ENCODE assay signal across 13 cellular contexts in genomic region chr22:36319595-36320497, GRCh38.
DNase-seq lines count a peak whose midpoint lies in the region; ATAC-seq and TF ChIP-seq lines count a peak whose summit lies in the region.
"Had no signal": no experiment of that assay in that cellular context is flagged by ENCODE, and none has a peak within 500 bp of the region (broad histone marks: within the 10 kb centered on the region; RNA-seq: fewer than 3 reads in every experiment).

No MANE protein-coding gene starts in this region.

- no peak overlapping the region for H3K4me3 ChIP-seq in spleen

- CTCF ChIA-PET in activated CD8-positive, alpha-beta T cell treated with anti-CD3 and anti-CD28 coated beads, Interleukin-2, amount 10 ng/mL, durations not matched to agents 7 days and 5 days (lab: Charles Lee) = interaction anchor here (1.6 to 2.5 kb wide), 2 partner anchors 18 to 19 kb away, joined by 6 to 8 read pairs; no protein-coding TSS in a partner anchor

- peak overlapping the region; percentile 66 to 97 (median 92) for H3K27ac ChIP-seq in spleen

- intact Hi-C loops in spleen (cut with DNase I; ENCODE audit: low total_unique reads) = no loop called here

- H3K36me3 Mint-ChIP-seq in T-helper 1 cell treated with Interleukin-12 subunit alpha and Interleukin-12 subunit beta and Interleukin-4 antibody, amounts not matched to agents 30 μg/mL and 1 μg/mL, for 36 hours (ENCODE audit: low read depth) = peaks cover 55% of the 10 kb centered on the region
- H3K36me3 Mint-ChIP-seq in activated CD8-positive, alpha-beta T cell treated with anti-CD3 and anti-CD28 coated beads, Interleukin-2, amount 10 ng/mL, durations not matched to agents 7 days and 5 days (ENCODE audit: low read depth) = peaks cover 76% of the 10 kb centered on the region
- no peaks in the 10 kb centered on the region for H3K36me3 Mint-ChIP-seq in glutamatergic neuron (ENCODE audit: unreplicated experiment)

- no peaks in the 10 kb centered on the region for H3K9me3 Mint-ChIP-seq in T-helper 1 cell treated with Interleukin-12 subunit alpha and Interleukin-12 subunit beta and Interleukin-4 antibody, amounts not matched to agents 30 μg/mL and 1 μg/mL, for 36 hours
- H3K9me3 Mint-ChIP-seq in activated CD8-positive, alpha-beta T cell treated with anti-CD3 and anti-CD28 coated beads, Interleukin-2, amount 10 ng/mL, durations not matched to agents 7 days and 5 days (ENCODE audit: insufficient read depth) = no peaks in the 10 kb centered on the region
- H3K9me3 Mint-ChIP-seq in glutamatergic neuron (ENCODE audit: unreplicated experiment) = peaks cover 4% of the 10 kb centered on the region

- H3K27me3 Mint-ChIP-seq in T-helper 1 cell treated with Interleukin-12 subunit alpha and Interleukin-12 subunit beta and Interleukin-4 antibody, amounts not matched to agents 30 μg/mL and 1 μg/mL, for 36 hours (ENCODE audit: low read depth) = no peaks in the 10 kb centered on the region
- no peaks in the 10 kb centered on the region for H3K27me3 Mint-ChIP-seq in activated CD8-positive, alpha-beta T cell treated with anti-CD3 and anti-CD28 coated beads, Interleukin-2, amount 10 ng/mL, durations not matched to agents 7 days and 5 days (ENCODE audit: low read depth)
- peaks cover under 1% of the 10 kb centered on the region for H3K27me3 Mint-ChIP-seq in glutamatergic neuron (ENCODE audit: unreplicated experiment)

- H3K36me3 ChIP-seq in spleen = peaks cover 8 to 100% (median 97%) of the 10 kb centered on the region in 6 donors

- peak overlapping the region; percentile 52 for H3K27ac Mint-ChIP-seq in T-helper 1 cell treated with Interleukin-12 subunit alpha and Interleukin-12 subunit beta and Interleukin-4 antibody, amounts not matched to agents 30 μg/mL and 1 μg/mL, for 36 hours
- peak overlapping the region; percentile 19 for H3K27ac Mint-ChIP-seq in activated CD8-positive, alpha-beta T cell treated with anti-CD3 and anti-CD28 coated beads, Interleukin-2, amount 10 ng/mL, durations not matched to agents 7 days and 5 days
- peak overlapping the region; percentile 22 for H3K27ac Mint-ChIP-seq in glutamatergic neuron (ENCODE audit: unreplicated experiment)

- no peak for TF ChIP-seq CTCF in glutamatergic neuron (IDR thresholded peaks at IDR 0.05; ENCODE audit: partially characterized antibody, unreplicated experiment)
- no peak for TF ChIP-seq CTCF in spleen (IDR thresholded peaks at IDR 0.05 in 8 of 11, conservative IDR thresholded peaks at IDR 0.05 in 3 of 11)

- peaks cover 7% of the 10 kb centered on the region for H3K4me1 Mint-ChIP-seq in T-helper 1 cell treated with Interleukin-12 subunit alpha and Interleukin-12 subunit beta and Interleukin-4 antibody, amounts not matched to agents 30 μg/mL and 1 μg/mL, for 36 hours (ENCODE audit: low read depth)
- peaks cover 1% of the 10 kb centered on the region for H3K4me1 Mint-ChIP-seq in activated CD8-positive, alpha-beta T cell treated with anti-CD3 and anti-CD28 coated beads, Interleukin-2, amount 10 ng/mL, durations not matched to agents 7 days and 5 days (ENCODE audit: low read depth)
- H3K4me1 Mint-ChIP-seq in glutamatergic neuron (ENCODE audit: low read depth, unreplicated experiment) = no peaks in the 10 kb centered on the region

- WGBS in spleen, 5 donors = 79 to 83% (median 81%) methylated on average over 20 to 26 of the region's 26 CpGs

- H3K4me1 ChIP-seq in spleen = peaks cover 18 to 90% (median 53%) of the 10 kb centered on the region in 6 donors

- no peak for ATAC-seq in activated CD8-positive, alpha-beta T cell treated with anti-CD3 and anti-CD28 coated beads, Interleukin-2, amount 10 ng/mL, durations not matched to agents 7 days and 5 days
- ATAC-seq in GM19463 (IDR thresholded peaks at IDR 0.05; ENCODE audit: unreplicated experiment) (no peak), HG02870 (IDR thresholded peaks at IDR 0.05; ENCODE audit: unreplicated experiment) (no peak)
- ATAC-seq: left colon had no signal

- no peaks in the 10 kb centered on the region for H3K9me3 ChIP-seq in spleen

- no peak for DNase-seq in T-helper 1 cell
- DNase-seq in activated CD8-positive, alpha-beta T cell treated with anti-CD3 and anti-CD28 coated beads, Interleukin-2, amount 10 ng/mL, durations not matched to agents 7 days and 5 days = no peak
- DNase-seq in glutamatergic neuron = no peak
- peak; percentile 80 for DNase-seq in spleen
- no peak for DNase-seq in COLO829 (ENCODE audit: low spot score)
- DNase-seq: 8988T, DND-41, left colon, NCI-H1092, SW 1271 had no signal

- H3K27me3 ChIP-seq in spleen (replicated peaks in 1 of 7) = no peaks in the 10 kb centered on the region

- no peak overlapping the region for H3K4me3 Mint-ChIP-seq in T-helper 1 cell treated with Interleukin-12 subunit alpha and Interleukin-12 subunit beta and Interleukin-4 antibody, amounts not matched to agents 30 μg/mL and 1 μg/mL, for 36 hours
- H3K4me3 Mint-ChIP-seq in activated CD8-positive, alpha-beta T cell treated with anti-CD3 and anti-CD28 coated beads, Interleukin-2, amount 10 ng/mL, durations not matched to agents 7 days and 5 days = no peak overlapping the region
- no peak overlapping the region for H3K4me3 Mint-ChIP-seq in glutamatergic neuron (ENCODE audit: unreplicated experiment)

- TF ChIP-seq POLR2A in spleen (IDR thresholded peaks at IDR 0.05) = no peak

- POLR2A ChIA-PET in activated CD8-positive, alpha-beta T cell treated with anti-CD3 and anti-CD28 coated beads, Interleukin-2, amount 10 ng/mL, durations not matched to agents 7 days and 5 days (lab: Charles Lee) = no interaction called here
